12 cellular contexts compared by ENCODE assay signal in the genomic region with DNA sequence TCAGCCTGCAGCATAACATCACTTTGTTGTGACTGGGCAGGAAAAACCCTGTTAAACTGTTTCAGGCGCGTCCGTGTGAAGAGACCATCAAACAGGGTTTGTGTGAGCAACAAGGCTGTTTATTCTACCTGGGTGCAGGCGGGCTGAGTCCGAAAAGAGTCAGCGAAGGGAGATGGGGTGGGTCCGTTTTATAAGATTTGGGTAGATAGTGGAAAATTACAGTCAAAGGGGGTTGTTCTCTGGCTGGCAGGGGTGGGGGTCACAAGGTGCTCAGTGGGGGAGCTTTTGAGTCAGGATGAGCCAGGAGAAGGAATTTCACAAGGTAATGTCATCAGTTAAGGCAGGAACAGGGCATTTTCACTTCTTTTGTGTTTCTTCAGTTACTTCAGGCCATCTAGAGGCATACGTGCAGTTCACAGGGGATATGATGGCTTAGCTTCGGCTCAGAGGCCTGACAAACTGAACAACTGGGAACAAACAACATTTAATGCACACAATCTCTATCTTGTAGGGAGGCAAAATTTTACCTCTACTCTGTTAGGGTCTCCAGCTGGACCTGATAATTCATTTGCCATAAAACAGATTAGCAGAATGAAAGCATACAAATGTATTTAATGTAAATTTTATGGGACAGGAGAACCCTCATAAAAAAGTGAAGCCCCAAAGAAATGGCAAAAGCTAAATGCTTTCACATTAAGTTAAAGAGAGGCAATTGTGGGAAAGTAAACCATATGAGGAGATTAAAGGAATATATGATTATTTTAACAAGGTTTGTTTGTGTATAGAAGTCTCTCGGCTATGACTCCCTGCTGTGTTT. TPM values are rescaled to one million over a fixed set of nuclear protein-coding genes. Genes with fewer than 3 reads are reported as not detected.
DNase-seq lines count a peak whose midpoint lies in the region; ATAC-seq, FAIRE-seq and TF ChIP-seq lines count a peak whose summit lies in the region.
"Had no signal": no experiment of that assay in that cellular context is flagged by ENCODE, and none has a peak within 500 bp of the region (broad histone marks: within the 10 kb centered on the region; RNA-seq: fewer than 3 reads in every experiment).

No MANE protein-coding gene starts in this region.

- no peak for ATAC-seq in GM19452 (IDR thresholded peaks at IDR 0.05; ENCODE audit: unreplicated experiment)
- ATAC-seq in GM19467 (IDR thresholded peaks at IDR 0.05; ENCODE audit: unreplicated experiment) = no peak
- ATAC-seq: Right ventricle myocardium inferior had no signal

- H3K27ac ChIP-seq in cardiac muscle cell (peak overlapping the region; percentile 86), right atrium auricular region (no peak overlapping the region), endodermal cell (ENCODE audit: low read depth, low read length) (peak overlapping the region; percentile 33)
- H3K27ac ChIP-seq: epithelial cell of prostate had no signal

- H3K27ac Mint-ChIP-seq in endodermal cell (peak overlapping the region; percentile 96), type B pancreatic cell (peak overlapping the region; percentile 80)

- H3K9me3 Mint-ChIP-seq in endodermal cell = no peaks in the 10 kb centered on the region
- H3K9me3 Mint-ChIP-seq in type B pancreatic cell = no peaks in the 10 kb centered on the region

- 11 to 14% methylated on average over 5 to 10 of the region's 10 CpGs for WGBS in endodermal cell (ENCODE audit: insufficient coverage in 1 of 2, insufficient read length in 1 of 2), 2 experiments

- H3K27me3 Mint-ChIP-seq in endodermal cell (ENCODE audit: insufficient read depth) (no peaks in the 10 kb centered on the region), type B pancreatic cell (peaks cover 4% of the 10 kb centered on the region)

- H3K4me1 ChIP-seq in cardiac muscle cell (ENCODE audit: low read depth) = peaks cover 23% of the 10 kb centered on the region
- peaks cover 0 to 41% of the 10 kb centered on the region in 2 donors for H3K4me1 ChIP-seq in right atrium auricular region
- peaks cover 26% of the 10 kb centered on the region for H3K4me1 ChIP-seq in endodermal cell (ENCODE audit: control insufficient read depth, insufficient read depth, low read length)

- TF ChIP-seq CTCF in cardiac muscle cell (IDR thresholded peaks at IDR 0.05; ENCODE audit: low read depth, low read length) (no peak), right atrium auricular region (IDR thresholded peaks at IDR 0.05) (no peak), endodermal cell (conservative IDR thresholded peaks at IDR 0.05) (no peak), type B pancreatic cell (conservative IDR thresholded peaks at IDR 0.05) (no peak)

- H3K36me3 Mint-ChIP-seq in endodermal cell (ENCODE audit: low read depth) (no peaks in the 10 kb centered on the region), type B pancreatic cell (no peaks in the 10 kb centered on the region)

- H3K4me1 Mint-ChIP-seq in endodermal cell = peaks cover 50% of the 10 kb centered on the region
- peaks cover 42% of the 10 kb centered on the region for H3K4me1 Mint-ChIP-seq in type B pancreatic cell (ENCODE audit: unreplicated experiment)

- peak overlapping the region; percentile 28 for H3K9ac ChIP-seq in endodermal cell (ENCODE audit: extremely low read depth, low read length, poor library complexity, severe bottlenecking)

- H3K4me3 Mint-ChIP-seq in endodermal cell (peak overlapping the region; percentile 85), type B pancreatic cell (peak overlapping the region; percentile 62)

- DNase-seq in cardiac muscle cell (ENCODE audit: low read depth in 1 of 2, low spot score in 1 of 2) = no peak
- no peak for DNase-seq in right atrium auricular region (ENCODE audit: low spot score)
- DNase-seq in RCC 7860 (ENCODE audit: low spot score) = peak; percentile 10
- peak; percentile 83 for DNase-seq in endodermal cell
- no peak for DNase-seq in type B pancreatic cell (ENCODE audit: extremely low spot score, unreplicated experiment)
- DNase-seq in NCI-H446 treated with DMSO at 0.1 percent for 48 hours (lab: John Stamatoyannopoulos, UW) = no peak
- DNase-seq: DMS 273 treated with DMSO at 0.1 percent for 48 hours had no signal

- no peaks in the 10 kb centered on the region for H3K9me3 ChIP-seq in cardiac muscle cell (ENCODE audit: low read depth)
- H3K9me3 ChIP-seq in right atrium auricular region = no peaks in the 10 kb centered on the region
- H3K9me3 ChIP-seq in endodermal cell (ENCODE audit: control insufficient read depth, low read length) = no peaks in the 10 kb centered on the region

- no peak for FAIRE-seq in RCC 7860 (lab: Jason Lieb, UNC)
- FAIRE-seq: keratinocyte had no signal

- no peak overlapping the region for H3K4me3 ChIP-seq in cardiac muscle cell
- no peak overlapping the region for H3K4me3 ChIP-seq in right atrium auricular region
- peak overlapping the region; percentile 88 for H3K4me3 ChIP-seq in endodermal cell (ENCODE audit: low read length)

- H3K27me3 ChIP-seq in cardiac muscle cell (no peaks in the 10 kb centered on the region), right atrium auricular region (no peaks in the 10 kb centered on the region), endodermal cell (ENCODE audit: control insufficient read depth, insufficient read depth, low read length, poor library complexity, severe bottlenecking) (no peaks in the 10 kb centered on the region)

- no peaks in the 10 kb centered on the region for H3K36me3 ChIP-seq in cardiac muscle cell
- no peaks in the 10 kb centered on the region for H3K36me3 ChIP-seq in right atrium auricular region
- H3K36me3 ChIP-seq in endodermal cell (ENCODE audit: control insufficient read depth, insufficient read depth, low read length) = no peaks in the 10 kb centered on the region

RNA-seq across cellular contexts. Expression of gene HFE, which starts 58.3 kb away (rescaled TPM):
- 0.66 and 0.99 TPM in 2 replicates for total RNA-seq in cardiac muscle cell
- 0.28 and 1.3 TPM in 2 replicates for polyA plus RNA-seq in cardiac muscle cell
- 1 to 10 TPM; 3.1 to 6.4 TPM for total RNA-seq in right atrium auricular region
- total RNA-seq in endodermal cell = 1 to 10 TPM; 1.8 to 2.1 TPM
- 2.7 TPM for polyA plus RNA-seq in endodermal cell (2013, experiment 1 of 2)
- 1.7 TPM for polyA plus RNA-seq in endodermal cell (2013, experiment 2 of 2)
- total RNA-seq in type B pancreatic cell (ENCODE audit: low replicate concordance) = 2.2 and 2.6 TPM in 2 replicates

Comparison
In these comparisons a context has a peak if more than half of its experiments do, and no peak if none do; other contexts are left out.
1. H3K27ac ChIP-seq: peak in cardiac muscle cell (single experiment) and endodermal cell (single experiment); none in right atrium auricular region (0 of 2).
2. DNase-seq: peak in RCC 7860 (single experiment) and endodermal cell (single experiment); none in cardiac muscle cell (0 of 2), right atrium auricular region (single experiment), type B pancreatic cell (single experiment) and NCI-H446 treated with DMSO at 0.1 percent for 48 hours (single experiment).